ENCODE assay signal across 37 cellular contexts in genomic region chr19:46006411-46006810, GRCh38. TPM values are rescaled to one million over a fixed set of nuclear protein-coding genes. Genes with fewer than 3 reads are reported as not detected.
"Had no signal": no experiment of that assay in that cellular context is flagged by ENCODE, and none has a peak within 500 bp of the region (broad histone marks: within the 10 kb centered on the region; RNA-seq: fewer than 3 reads in every experiment).

No MANE protein-coding gene starts in this region.

- ATAC-seq: activated CD8-positive, alpha-beta memory T cell treated with anti-CD3 and anti-CD28 coated beads, Interleukin-2, amount 10 ng/mL, durations not matched to agents 7 days and 5 days; activated CD8-positive, alpha-beta T cell treated with anti-CD3 and anti-CD28 coated beads, Interleukin-2, amount 10 ng/mL, durations not matched to agents 7 days and 5 days; activated naive CD8-positive, alpha-beta T cell treated with anti-CD3 and anti-CD28 coated beads, Interleukin-2, amount 50 U/mL, for 24 hours; body of pancreas had no signal

- H3K27ac Mint-ChIP-seq: activated B cell treated with CpG ODN at 0.5 μM for 24 hours; activated CD4-positive, alpha-beta memory T cell treated with anti-CD3 and anti-CD28 coated beads, Interleukin-2, amount 10 ng/mL, durations not matched to agents 7 days and 5 days; activated CD4-positive, alpha-beta T cell treated with anti-CD3 and anti-CD28 coated beads, Interleukin-2, amount 10 ng/mL, durations not matched to agents 7 days and 5 days; activated CD8-positive, alpha-beta memory T cell treated with anti-CD3 and anti-CD28 coated beads, Interleukin-2, amount 10 ng/mL, durations not matched to agents 7 days and 5 days; activated naive CD4-positive, alpha-beta T cell treated with anti-CD3 and anti-CD28 coated beads, Interleukin-2, amount 10 ng/mL, durations not matched to agents 7 days and 5 days; activated naive CD4-positive, alpha-beta T cell treated with anti-CD3 and anti-CD28 coated beads, Interleukin-2, amount 50 U/mL, for 24 hours; activated naive CD8-positive, alpha-beta T cell; activated naive CD8-positive, alpha-beta T cell treated with anti-CD3 and anti-CD28 coated beads, Interleukin-2, amount 10 ng/mL, durations not matched to agents 7 days and 5 days; activated naive CD8-positive, alpha-beta T cell treated with anti-CD3 and anti-CD28 coated beads, Interleukin-2, amount 50 U/mL, for 24 hours; activated T-cell treated with anti-CD3 and anti-CD28 coated beads, Interleukin-2, amount 50 U/mL, for 24 hours; activated T-helper 2 cell treated with anti-CD3 and anti-CD28 coated beads, Interferon-gamma antibody, Interleukin-2, Interleukin-4, amounts not matched to agents 10 μg/mL and 5 μg/mL and 100 μg/mL, durations not matched to agents 14 hours and 24 hours and 36 hours; T-helper 2 cell treated with Interferon-gamma antibody and Interleukin-4, amounts not matched to agents 5 μg/mL and 100 μg/mL, for 36 hours had no signal

- FAIRE-seq: astrocyte, TTC549 had no signal

- H3K27ac ChIP-seq: body of pancreas, brain microvascular endothelial cell, breast epithelium, VCaP had no signal

- H3K27me3 ChIP-seq: body of pancreas, brain microvascular endothelial cell, breast epithelium had no signal

- DNase-seq: activated B cell treated with CpG ODN at 0.5 μM for 24 hours; activated CD4-positive, alpha-beta memory T cell treated with anti-CD3 and anti-CD28 coated beads, Interleukin-2, amount 10 ng/mL, durations not matched to agents 7 days and 5 days; activated CD4-positive, alpha-beta T cell treated with anti-CD3 and anti-CD28 coated beads for 48 hours; activated CD4-positive, alpha-beta T cell treated with anti-CD3 and anti-CD28 coated beads, Interleukin-2, amount 10 ng/mL, durations not matched to agents 7 days and 5 days; activated CD4-positive, alpha-beta T cell treated with anti-CD3 and anti-CD28 coated beads, Interleukin-2, amount 50 U/mL, for 48 hours; activated CD4-positive, CD25-positive, alpha-beta regulatory T cell treated with anti-CD3 and anti-CD28 coated beads, Interleukin-2, amount 50 U/mL, for 72 hours; activated CD8-positive, alpha-beta memory T cell treated with anti-CD3 and anti-CD28 coated beads for 24 hours; activated CD8-positive, alpha-beta memory T cell treated with anti-CD3 and anti-CD28 coated beads, Interleukin-2, amount 10 ng/mL, durations not matched to agents 7 days and 5 days; activated CD8-positive, alpha-beta memory T cell treated with anti-CD3 and anti-CD28 coated beads, Interleukin-2, amount 50 U/mL, for 48 hours; activated CD8-positive, alpha-beta T cell treated with anti-CD3 and anti-CD28 coated beads, Interleukin-2, amount 10 ng/mL, durations not matched to agents 7 days and 5 days; activated effector memory CD4-positive, alpha-beta T cell treated with Interleukin-2 at 50 U/mL for 16 hours; activated gamma-delta T cell; activated naive CD4-positive, alpha-beta T cell treated with anti-CD3 and anti-CD28 coated beads, Interleukin-2, amount 10 ng/mL, durations not matched to agents 7 days and 5 days; activated naive CD4-positive, alpha-beta T cell treated with Interleukin-2 at 50 U/mL for 16 hours; activated naive CD8-positive, alpha-beta T cell treated with anti-CD3 and anti-CD28 coated beads, Interleukin-2, amount 10 ng/mL, durations not matched to agents 7 days and 5 days; activated naive CD8-positive, alpha-beta T cell treated with anti-CD3 and anti-CD28 coated beads, Interleukin-2, amount 50 U/mL, for 24 hours; activated T-cell treated with anti-CD3 and anti-CD28 coated beads, Interleukin-2, amount 50 U/mL, for 24 hours; activated T-cell treated with anti-CD3 and anti-CD28 coated beads, Interleukin-2, amount 50 U/mL, for 48 hours; amygdala; body of pancreas; brain microvascular endothelial cell; SW 1271; T-helper 1 cell; T-helper 2 cell; T-helper 9 cell had no signal

- H3K9me3 Mint-ChIP-seq: activated B cell treated with CpG ODN at 0.5 μM for 24 hours; activated CD4-positive, alpha-beta memory T cell treated with anti-CD3 and anti-CD28 coated beads, Interleukin-2, amount 10 ng/mL, durations not matched to agents 7 days and 5 days; activated CD4-positive, alpha-beta T cell treated with anti-CD3 and anti-CD28 coated beads, Interleukin-2, amount 10 ng/mL, durations not matched to agents 7 days and 5 days; activated naive CD4-positive, alpha-beta T cell treated with anti-CD3 and anti-CD28 coated beads, Interleukin-2, amount 10 ng/mL, durations not matched to agents 7 days and 5 days; activated naive CD4-positive, alpha-beta T cell treated with anti-CD3 and anti-CD28 coated beads, Interleukin-2, amount 50 U/mL, for 24 hours; activated naive CD8-positive, alpha-beta T cell treated with anti-CD3 and anti-CD28 coated beads, Interleukin-2, amount 10 ng/mL, durations not matched to agents 7 days and 5 days; activated naive CD8-positive, alpha-beta T cell treated with anti-CD3 and anti-CD28 coated beads, Interleukin-2, amount 50 U/mL, for 24 hours; activated T-cell treated with anti-CD3 and anti-CD28 coated beads, Interleukin-2, amount 50 U/mL, for 24 hours; activated T-helper 2 cell treated with anti-CD3 and anti-CD28 coated beads, Interferon-gamma antibody, Interleukin-2, Interleukin-4, amounts not matched to agents 10 μg/mL and 5 μg/mL and 100 μg/mL, durations not matched to agents 14 hours and 24 hours and 36 hours; central memory CD8-positive, alpha-beta T cell; T-helper 1 cell treated with Interleukin-12 subunit alpha and Interleukin-12 subunit beta and Interleukin-4 antibody, amounts not matched to agents 30 μg/mL and 1 μg/mL, for 36 hours; T-helper 2 cell treated with Interferon-gamma antibody and Interleukin-4, amounts not matched to agents 5 μg/mL and 100 μg/mL, for 36 hours had no signal

- H3K4me1 Mint-ChIP-seq: activated B cell treated with CpG ODN at 0.5 μM for 24 hours; activated naive CD8-positive, alpha-beta T cell treated with anti-CD3 and anti-CD28 coated beads, Interleukin-2, amount 10 ng/mL, durations not matched to agents 7 days and 5 days had no signal

- H3K9me3 ChIP-seq: body of pancreas, breast epithelium had no signal

- H3K4me3 ChIP-seq: body of pancreas, breast epithelium had no signal

- H3K36me3 ChIP-seq: breast epithelium had no signal

- H3K27me3 Mint-ChIP-seq: activated B cell treated with CpG ODN at 0.5 μM for 24 hours; activated CD4-positive, alpha-beta memory T cell treated with anti-CD3 and anti-CD28 coated beads, Interleukin-2, amount 10 ng/mL, durations not matched to agents 7 days and 5 days; activated CD4-positive, alpha-beta T cell treated with anti-CD3 and anti-CD28 coated beads, Interleukin-2, amount 10 ng/mL, durations not matched to agents 7 days and 5 days; activated CD8-positive, alpha-beta memory T cell treated with anti-CD3 and anti-CD28 coated beads, Interleukin-2, amount 10 ng/mL, durations not matched to agents 7 days and 5 days; activated naive CD4-positive, alpha-beta T cell treated with anti-CD3 and anti-CD28 coated beads, Interleukin-2, amount 50 U/mL, for 24 hours; activated naive CD8-positive, alpha-beta T cell; activated naive CD8-positive, alpha-beta T cell treated with anti-CD3 and anti-CD28 coated beads, Interleukin-2, amount 10 ng/mL, durations not matched to agents 7 days and 5 days; activated naive CD8-positive, alpha-beta T cell treated with anti-CD3 and anti-CD28 coated beads, Interleukin-2, amount 50 U/mL, for 24 hours; activated T-cell treated with anti-CD3 and anti-CD28 coated beads, Interleukin-2, amount 50 U/mL, for 24 hours; central memory CD8-positive, alpha-beta T cell had no signal

- H3K4me1 ChIP-seq: breast epithelium had no signal

- H3K4me3 Mint-ChIP-seq: activated B cell treated with CpG ODN at 0.5 μM for 24 hours; activated CD4-positive, alpha-beta memory T cell treated with anti-CD3 and anti-CD28 coated beads, Interleukin-2, amount 10 ng/mL, durations not matched to agents 7 days and 5 days; activated CD4-positive, alpha-beta T cell treated with anti-CD3 and anti-CD28 coated beads, Interleukin-2, amount 10 ng/mL, durations not matched to agents 7 days and 5 days; activated CD8-positive, alpha-beta memory T cell treated with anti-CD3 and anti-CD28 coated beads, Interleukin-2, amount 10 ng/mL, durations not matched to agents 7 days and 5 days; activated CD8-positive, alpha-beta T cell treated with anti-CD3 and anti-CD28 coated beads, Interleukin-2, amount 10 ng/mL, durations not matched to agents 7 days and 5 days; activated naive CD4-positive, alpha-beta T cell treated with anti-CD3 and anti-CD28 coated beads, Interleukin-2, amount 10 ng/mL, durations not matched to agents 7 days and 5 days; activated naive CD4-positive, alpha-beta T cell treated with anti-CD3 and anti-CD28 coated beads, Interleukin-2, amount 50 U/mL, for 24 hours; activated naive CD8-positive, alpha-beta T cell; activated naive CD8-positive, alpha-beta T cell treated with anti-CD3 and anti-CD28 coated beads, Interleukin-2, amount 10 ng/mL, durations not matched to agents 7 days and 5 days; activated naive CD8-positive, alpha-beta T cell treated with anti-CD3 and anti-CD28 coated beads, Interleukin-2, amount 50 U/mL, for 24 hours; activated T-cell treated with anti-CD3 and anti-CD28 coated beads, Interleukin-2, amount 50 U/mL, for 24 hours; central memory CD8-positive, alpha-beta T cell; T-helper 1 cell treated with Interleukin-12 subunit alpha and Interleukin-12 subunit beta and Interleukin-4 antibody, amounts not matched to agents 30 μg/mL and 1 μg/mL, for 36 hours; T-helper 2 cell treated with Interferon-gamma antibody and Interleukin-4, amounts not matched to agents 5 μg/mL and 100 μg/mL, for 36 hours had no signal

RNA-seq across cellular contexts. Expression of gene PGLYRP1, which starts 16.4 kb away (rescaled TPM):
- total RNA-seq: activated B cell treated with CpG ODN at 0.5 μM for 24 hours; activated CD4-positive, alpha-beta memory T cell treated with anti-CD3 and anti-CD28 coated beads, Interleukin-2, amount 10 ng/mL, durations not matched to agents 7 days and 5 days; activated CD4-positive, alpha-beta T cell treated with anti-CD3 and anti-CD28 coated beads, Interleukin-2, amount 10 ng/mL, durations not matched to agents 7 days and 5 days; activated CD8-positive, alpha-beta memory T cell treated with anti-CD3 and anti-CD28 coated beads, Interleukin-2, amount 10 ng/mL, durations not matched to agents 7 days and 5 days; activated CD8-positive, alpha-beta T cell treated with anti-CD3 and anti-CD28 coated beads, Interleukin-2, amount 10 ng/mL, durations not matched to agents 7 days and 5 days; activated naive CD8-positive, alpha-beta T cell treated with anti-CD3 and anti-CD28 coated beads, Interleukin-2, amount 10 ng/mL, durations not matched to agents 7 days and 5 days; activated T-helper 2 cell treated with anti-CD3 and anti-CD28 coated beads, Interferon-gamma antibody, Interleukin-2, Interleukin-4, amounts not matched to agents 10 μg/mL and 5 μg/mL and 100 μg/mL, durations not matched to agents 14 hours and 24 hours and 36 hours; astrocyte; body of pancreas; breast epithelium had no signal

RNA-seq across cellular contexts. Expression of gene NOVA2, which starts 32.7 kb away (rescaled TPM):
- total RNA-seq: activated B cell treated with CpG ODN at 0.5 μM for 24 hours; activated CD8-positive, alpha-beta T cell treated with anti-CD3 and anti-CD28 coated beads, Interleukin-2, amount 10 ng/mL, durations not matched to agents 7 days and 5 days; activated naive CD8-positive, alpha-beta T cell treated with anti-CD3 and anti-CD28 coated beads, Interleukin-2, amount 10 ng/mL, durations not matched to agents 7 days and 5 days; activated T-helper 2 cell treated with anti-CD3 and anti-CD28 coated beads, Interferon-gamma antibody, Interleukin-2, Interleukin-4, amounts not matched to agents 10 μg/mL and 5 μg/mL and 100 μg/mL, durations not matched to agents 14 hours and 24 hours and 36 hours had no signal

RNA-seq across cellular contexts. Expression of gene IGFL4, which starts 34.4 kb away (rescaled TPM):
- total RNA-seq: activated B cell treated with CpG ODN at 0.5 μM for 24 hours; activated CD4-positive, alpha-beta memory T cell treated with anti-CD3 and anti-CD28 coated beads, Interleukin-2, amount 10 ng/mL, durations not matched to agents 7 days and 5 days; activated CD4-positive, alpha-beta T cell treated with anti-CD3 and anti-CD28 coated beads, Interleukin-2, amount 10 ng/mL, durations not matched to agents 7 days and 5 days; activated CD8-positive, alpha-beta memory T cell treated with anti-CD3 and anti-CD28 coated beads, Interleukin-2, amount 10 ng/mL, durations not matched to agents 7 days and 5 days; activated CD8-positive, alpha-beta T cell treated with anti-CD3 and anti-CD28 coated beads, Interleukin-2, amount 10 ng/mL, durations not matched to agents 7 days and 5 days; activated naive CD8-positive, alpha-beta T cell treated with anti-CD3 and anti-CD28 coated beads, Interleukin-2, amount 10 ng/mL, durations not matched to agents 7 days and 5 days; activated T-helper 2 cell treated with anti-CD3 and anti-CD28 coated beads, Interferon-gamma antibody, Interleukin-2, Interleukin-4, amounts not matched to agents 10 μg/mL and 5 μg/mL and 100 μg/mL, durations not matched to agents 14 hours and 24 hours and 36 hours; aorta; body of pancreas; breast epithelium; cardiac septum had no signal
- polyA plus RNA-seq: aorta had no signal
